ENCODE assay signal across 25 cellular contexts in genomic region chr22:24026733-24027132, GRCh38. TPM values are rescaled to one million over a fixed set of nuclear protein-coding genes. Genes with fewer than 3 reads are reported as not detected.
"Had no signal": no experiment of that assay in that cellular context is flagged by ENCODE, and none has a peak within 500 bp of the region (broad histone marks: within the 10 kb centered on the region; RNA-seq: fewer than 3 reads in every experiment).

No MANE protein-coding gene starts in this region.

- H3K4me3 Mint-ChIP-seq: naive B cell, nephron had no signal

- DNase-seq: cortex of kidney; dorsolateral prefrontal cortex; effector CD8-positive, alpha-beta T cell; heart left ventricle; hippocampal formation; left colon; left ventricle myocardium superior; mesendoderm; naive B cell; posterior cingulate gyrus; stimulated activated CD4-positive, alpha-beta T cell treated with anti-CD3 and anti-CD28 coated beads, Interleukin-2, amount 100 ng/mL, for 48 hours; stimulated activated naive CD8-positive, alpha-beta T cell treated with anti-CD3 and anti-CD28 coated beads, Interleukin-15, Interleukin-2, amounts not matched to agents 100 U/mL and 50 U/mL, for 24 hours; tibial artery; upper lobe of left lung; uterus had no signal

- ATAC-seq: left colon; stimulated activated naive CD8-positive, alpha-beta T cell treated with anti-CD3 and anti-CD28 coated beads, Interleukin-15, Interleukin-2, amounts not matched to agents 100 U/mL and 50 U/mL, for 24 hours had no signal

- H3K27me3 Mint-ChIP-seq: naive B cell had no signal

RNA-seq across cellular contexts. Expression of gene GSTT4, which starts 21.5 kb away (rescaled TPM):
- total RNA-seq: frontal cortex, glomerular endothelial cell, heart left ventricle, kidney epithelial cell, left colon, left ventricle myocardium superior, lung, omental fat pad, right atrium auricular region, smooth muscle cell, suprapubic skin, upper lobe of left lung, uterus had no signal
- polyA plus RNA-seq: esophagus, heart left ventricle, lung, smooth muscle cell had no signal

RNA-seq across cellular contexts. Expression of gene GSTT2, which starts 46.8 kb away (rescaled TPM):
- total RNA-seq: omental fat pad, uterus had no signal
